Comparison of ENCODE assay signal across 14 cellular contexts in genomic region chr7:5395246-5395645, GRCh38. TPM values are rescaled to one million over a fixed set of nuclear protein-coding genes. Genes with fewer than 3 reads are reported as not detected.
DNase-seq lines count a peak whose midpoint lies in the region; ATAC-seq and TF ChIP-seq lines count a peak whose summit lies in the region.
"Had no signal": no experiment of that assay in that cellular context is flagged by ENCODE, and none has a peak within 500 bp of the region (broad histone marks: within the 10 kb centered on the region; RNA-seq: fewer than 3 reads in every experiment).

No MANE protein-coding gene starts in this region.

- dilution Hi-C loops in mammary epithelial cell (cut with HindIII; ENCODE audit: low sequenced_read_pairs) = no loop called here

- intact Hi-C loops in activated CD4-positive, alpha-beta T cell treated with anti-CD3 and anti-CD28 coated beads for 36 hours (cut with DNase I, micrococcal nuclease) = loop anchor here (5.0 to 10.0 kb wide), 2 partner anchors 253 to 300 kb away; no protein-coding TSS in a partner anchor
- intact Hi-C loops in mammary epithelial cell (cut with micrococcal nuclease) = no loop called here
- intact Hi-C loops in ovary (cut with DNase I) = no loop called here

- H3K9ac ChIP-seq in mammary epithelial cell (ENCODE audit: insufficient read depth, low read length) (no peak overlapping the region), skeletal muscle satellite cell (ENCODE audit: low read depth, low read length) (peak overlapping the region; percentile 45)

- H3K4me3 ChIP-seq in mammary epithelial cell (replicated peaks in 1 of 3; ENCODE audit: insufficient read depth in 1 of 3, low read depth in 2 of 3, low read length in 3 of 3) (no peak overlapping the region), skeletal muscle satellite cell (ENCODE audit: low read length) (no peak overlapping the region), Peyer's patch (no peak overlapping the region), ovary (no peak overlapping the region)
- H3K4me3 ChIP-seq: dorsolateral prefrontal cortex, SJSA1, tibial artery had no signal

- no peaks in the 10 kb centered on the region for H3K9me3 Mint-ChIP-seq in activated CD4-positive, alpha-beta T cell treated with anti-CD3 and anti-CD28 coated beads for 36 hours (ENCODE audit: low read depth)

- peaks cover 32% of the 10 kb centered on the region for H3K36me3 Mint-ChIP-seq in activated CD4-positive, alpha-beta T cell treated with anti-CD3 and anti-CD28 coated beads for 36 hours (ENCODE audit: low read depth)

- H3K27me3 ChIP-seq in mammary epithelial cell (ENCODE audit: insufficient read depth, low read length) (no peaks in the 10 kb centered on the region), skeletal muscle satellite cell (ENCODE audit: control insufficient read depth, insufficient read depth, low read length) (no peaks in the 10 kb centered on the region), Peyer's patch (no peaks in the 10 kb centered on the region), ovary (no peaks in the 10 kb centered on the region)
- H3K27me3 ChIP-seq: dorsolateral prefrontal cortex, SJSA1, tibial artery had no signal

- H3K27me3 Mint-ChIP-seq in activated CD4-positive, alpha-beta T cell treated with anti-CD3 and anti-CD28 coated beads for 36 hours = no peaks in the 10 kb centered on the region

- TF ChIP-seq POLR2A in Peyer's patch (IDR thresholded peaks at IDR 0.05) (no peak), ovary (IDR thresholded peaks at IDR 0.05) (no peak)

- no peak overlapping the region for H2AFZ ChIP-seq in mammary epithelial cell (ENCODE audit: low read depth, low read length)

- TF ChIP-seq EP300 in ovary (IDR thresholded peaks at IDR 0.05) = no peak

- peaks cover 9% of the 10 kb centered on the region for H3K4me1 ChIP-seq in mammary epithelial cell (ENCODE audit: insufficient read depth, low read length)
- H3K4me1 ChIP-seq in skeletal muscle satellite cell (ENCODE audit: control insufficient read depth, insufficient read depth, low read length) = peaks cover 13% of the 10 kb centered on the region
- peaks cover 0 to 47% (median 8%) of the 10 kb centered on the region in 4 donors for H3K4me1 ChIP-seq in Peyer's patch
- H3K4me1 ChIP-seq in ovary (ENCODE audit: insufficient read depth) = peaks cover 9% of the 10 kb centered on the region
- H3K4me1 ChIP-seq: SJSA1 had no signal

- POLR2A ChIA-PET in activated CD4-positive, alpha-beta T cell treated with anti-CD3 and anti-CD28 coated beads for 36 hours (lab: Charles Lee) = interaction anchor here (0.6 to 0.7 kb wide), 2 partner anchors 172 to 778 kb away, joined by 3 to 4 read pairs; no protein-coding TSS in a partner anchor

- BruUV-seq in mammary epithelial cell (replicated peaks; lab: Mats Ljungman, UMichigan) = no TSS peak

- H3K4me2 ChIP-seq in mammary epithelial cell (ENCODE audit: insufficient read depth, low read depth, low read length) = peak overlapping the region; percentile 65
- peak overlapping the region; percentile 54 for H3K4me2 ChIP-seq in skeletal muscle satellite cell (ENCODE audit: low read length)

- CTCF ChIA-PET in activated CD4-positive, alpha-beta T cell treated with anti-CD3 and anti-CD28 coated beads for 36 hours (lab: Charles Lee) = interaction anchor here (2.0 kb wide), 1 partner anchor 30 kb away, joined by 9 read pairs; no protein-coding TSS in a partner anchor
- CTCF ChIA-PET in mammary epithelial cell (lab: Charles Lee; ENCODE audit: low non-redundant PET) = no interaction called here

- WGBS in mammary epithelial cell (ENCODE audit: low coverage, missing lambda C conversion rate) = 96% methylated on average over 5 of the region's 15 CpGs
- 70 to 76% (median 72%) methylated on average over 15 of the region's 15 CpGs for WGBS in ovary, 3 donors

- peak overlapping the region; percentile 5 for H3K27ac Mint-ChIP-seq in activated CD4-positive, alpha-beta T cell treated with anti-CD3 and anti-CD28 coated beads for 36 hours

- TF ChIP-seq CTCF in mammary epithelial cell (conservative IDR thresholded peaks at IDR 0.05 in 1 of 2, IDR thresholded peaks at IDR 0.05 in 1 of 2; ENCODE audit: extremely low read depth in 1 of 2, insufficient read depth in 1 of 2, low read depth in 1 of 2, low read length in 2 of 2) (no peak), Peyer's patch (IDR thresholded peaks at IDR 0.05) (no peak), ovary (IDR thresholded peaks at IDR 0.05) (no peak)

- ATAC-seq in activated CD4-positive, alpha-beta T cell treated with anti-CD3 and anti-CD28 coated beads for 36 hours = no peak
- ATAC-seq: sciatic nerve had no signal

- no peaks in the 10 kb centered on the region for H3K9me3 ChIP-seq in KOPT-K1 (ENCODE audit: insufficient read depth, low read length, poor library complexity, severe bottlenecking)
- no peaks in the 10 kb centered on the region for H3K9me3 ChIP-seq in mammary epithelial cell (replicated peaks; ENCODE audit: insufficient read depth, low read length)
- no peaks in the 10 kb centered on the region for H3K9me3 ChIP-seq in skeletal muscle satellite cell (replicated peaks; ENCODE audit: low read length)
- no peaks in the 10 kb centered on the region for H3K9me3 ChIP-seq in Peyer's patch
- no peaks in the 10 kb centered on the region for H3K9me3 ChIP-seq in ovary
- H3K9me3 ChIP-seq: SJSA1, tibial artery had no signal

- H4K20me1 ChIP-seq in mammary epithelial cell (ENCODE audit: insufficient read depth, low read length) = no peaks in the 10 kb centered on the region

- DNase-seq in activated CD4-positive, alpha-beta T cell treated with anti-CD3 and anti-CD28 coated beads for 36 hours = no peak
- DNase-seq in activated CD4-positive, alpha-beta T cell treated with anti-CD3 and anti-CD28 coated beads, Interleukin-2, amount 50 U/mL, for 1 hour = no peak
- DNase-seq in mammary epithelial cell (no peak), NCI-H446 (lab: John Stamatoyannopoulos, UW) (no peak), Peyer's patch (no peak), ovary (no peak)
- DNase-seq: activated CD4-positive, CD25-positive, alpha-beta regulatory T cell treated with anti-CD3 and anti-CD28 coated beads, Interleukin-2, amount 50 U/mL, for 72 hours; dorsolateral prefrontal cortex; NCI-H526; tibial artery had no signal

- H3K4me1 Mint-ChIP-seq in activated CD4-positive, alpha-beta T cell treated with anti-CD3 and anti-CD28 coated beads for 36 hours = peaks cover 23% of the 10 kb centered on the region

- H3K4me3 Mint-ChIP-seq in activated CD4-positive, alpha-beta T cell treated with anti-CD3 and anti-CD28 coated beads for 36 hours = peak overlapping the region; percentile 66

- H3K79me2 ChIP-seq in mammary epithelial cell (ENCODE audit: insufficient read depth, low read length) = peaks cover 85% of the 10 kb centered on the region

- H3K27ac ChIP-seq in KOPT-K1 (ENCODE audit: low read depth, low read length, poor library complexity, severe bottlenecking) (peak overlapping the region; percentile 13), mammary epithelial cell (ENCODE audit: insufficient read depth, low read depth, low read length) (no peak overlapping the region), Peyer's patch (no peak overlapping the region), ovary (no peak overlapping the region)
- H3K27ac ChIP-seq: SJSA1 had no signal

- in situ Hi-C loops in mammary epithelial cell (cut with MboI; ENCODE audit: low sequenced_read_pairs in 2 of 2) = no loop called here

- H3K36me3 ChIP-seq in KOPT-K1 (ENCODE audit: insufficient read depth, low read length) (peaks cover 53% of the 10 kb centered on the region), mammary epithelial cell (ENCODE audit: insufficient read depth, low read length) (peaks cover 10% of the 10 kb centered on the region), skeletal muscle satellite cell (ENCODE audit: insufficient read depth, low read length) (peaks cover 41% of the 10 kb centered on the region), Peyer's patch (peaks cover 0 to 40% (median 0%) of the 10 kb centered on the region in 3 donors), ovary (no peaks in the 10 kb centered on the region)

RNA-seq across cellular contexts. Expression of gene TNRC18, which starts 28.4 kb away (rescaled TPM):
- total RNA-seq in activated CD4-positive, alpha-beta T cell treated with anti-CD3 and anti-CD28 coated beads for 36 hours = 10 to 100 TPM; 39.4 to 48.6 TPM
- total RNA-seq in mammary epithelial cell (100 to 1,000 TPM in 1 of 2 donors, 10 to 100 TPM in 1; 62.2 to 121 TPM), Peyer's patch (100 to 1,000 TPM; 112 to 325 (median 211) TPM), ovary (100 to 1,000 TPM in 4 of 7 donors, 10 to 100 TPM in 3; 48.6 to 153 (median 105) TPM)
- polyA plus RNA-seq in mammary epithelial cell (22.3 TPM), ovary (10 to 100 TPM; 60.4 to 69.8 TPM)
- 123 TPM for polyA minus RNA-seq in mammary epithelial cell
- 40.8 and 49.7 TPM in 2 replicates for total RNA-seq in skeletal muscle satellite cell (2012; rRNA removed)

Comparison
In these comparisons a context has a peak if more than half of its experiments do, and no peak if none do; other contexts are left out.
1. intact Hi-C loops: an anchor here in activated CD4-positive, alpha-beta T cell treated with anti-CD3 and anti-CD28 coated beads for 36 hours (5.0 to 10.0 kb wide); none called in mammary epithelial cell and ovary.